Comparison of ENCODE assay signal across 12 cellular contexts in the genomic region with DNA sequence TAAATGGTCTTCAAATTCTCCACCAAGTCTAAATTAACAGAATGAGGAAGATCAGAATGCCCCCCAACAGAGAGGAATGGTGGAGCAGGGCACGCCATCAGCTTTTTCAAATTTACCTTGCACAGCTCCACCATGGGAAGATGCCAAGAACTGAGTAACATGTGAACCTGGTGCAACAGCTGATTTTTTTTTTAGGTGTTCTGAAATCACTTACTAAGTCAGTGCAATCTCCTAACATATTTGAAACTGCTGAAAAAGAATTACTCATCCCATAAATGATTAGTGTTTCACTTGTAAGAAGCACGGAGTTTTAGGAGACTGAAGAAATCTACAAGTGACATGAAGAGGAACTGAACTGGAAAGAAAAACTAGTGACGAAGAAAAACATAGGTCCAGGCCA. TPM values are rescaled to one million over a fixed set of nuclear protein-coding genes. Genes with fewer than 3 reads are reported as not detected.
DNase-seq lines count a peak whose midpoint lies in the region; ATAC-seq, FAIRE-seq and TF ChIP-seq lines count a peak whose summit lies in the region.
"Had no signal": no experiment of that assay in that cellular context is flagged by ENCODE, and none has a peak within 500 bp of the region (broad histone marks: within the 10 kb centered on the region; RNA-seq: fewer than 3 reads in every experiment).

No MANE protein-coding gene starts in this region.

- BruUV-seq in IMR-90 (replicated peaks; lab: Mats Ljungman, UMichigan) = no TSS peak

- no peak overlapping the region for H4K5ac ChIP-seq in IMR-90 (ENCODE audit: low read depth, low read length)

- CTCF ChIA-PET in CD4-positive, alpha-beta T cell (lab: Charles Lee) = interaction anchor here (1.0 kb wide), 1 partner anchor 105 kb away, joined by 3 read pairs; no protein-coding TSS in a partner anchor
- CTCF ChIA-PET in IMR-90 (lab: Yijun Ruan, JAX) = interaction anchor here (0.6 to 1.2 kb wide), 2 partner anchors 14 to 109 kb away, joined by 3 read pairs; no protein-coding TSS in a partner anchor
- CTCF ChIA-PET in naive thymus-derived CD4-positive, alpha-beta T cell (lab: Charles Lee) = no interaction called here

- no peak overlapping the region for H2AFZ ChIP-seq in IMR-90 (replicated peaks; ENCODE audit: low read length, poor library complexity)

- no peak overlapping the region for H3K18ac ChIP-seq in IMR-90 (ENCODE audit: low read depth, low read length)

- H3K4me1 ChIP-seq in IMR-90 (ENCODE audit: control insufficient read depth, insufficient read depth, low read length) = peaks cover 6% of the 10 kb centered on the region
- peaks cover 32 to 62% of the 10 kb centered on the region in 2 donors for H3K4me1 ChIP-seq in naive thymus-derived CD4-positive, alpha-beta T cell (ENCODE audit: control insufficient read depth in 2 of 2, insufficient read depth in 2 of 2, low read length in 2 of 2)

- H4K91ac ChIP-seq in IMR-90 (ENCODE audit: insufficient read depth, low read depth, low read length) = no peak overlapping the region

- peak overlapping the region; percentile 90 for H3K27ac Mint-ChIP-seq in CD4-positive, alpha-beta T cell
- peak overlapping the region in 8 of 9 donors; percentile 43 to 98 (median 72) for H3K27ac Mint-ChIP-seq in naive thymus-derived CD4-positive, alpha-beta T cell
- H3K27ac Mint-ChIP-seq in stimulated activated memory B cell treated with anti-CD40 and anti-IgM and Interleukin-4, amounts not matched to agents 10 μg/mL and 1 μg/mL and 100 μg/mL, for 72 hours = no peak overlapping the region

- peaks cover 38% of the 10 kb centered on the region for H4K20me1 ChIP-seq in IMR-90 (ENCODE audit: insufficient read depth, low read length)

- no peaks in the 10 kb centered on the region for H3K9me3 Mint-ChIP-seq in CD4-positive, alpha-beta T cell
- H3K9me3 Mint-ChIP-seq in naive thymus-derived CD4-positive, alpha-beta T cell = no peaks in the 10 kb centered on the region
- H3K9me3 Mint-ChIP-seq in stimulated activated memory B cell treated with anti-CD40 and anti-IgM and Interleukin-4, amounts not matched to agents 10 μg/mL and 1 μg/mL and 100 μg/mL, for 72 hours = no peaks in the 10 kb centered on the region

- in situ Hi-C loops in IMR-90 (cut with MboI; ENCODE audit: low sequenced_read_pairs) = no loop called here

- no peak overlapping the region for H3K14ac ChIP-seq in IMR-90 (replicated peaks; ENCODE audit: low read depth, low read length)

- no peaks in the 10 kb centered on the region for H3K36me3 ChIP-seq in IMR-90 (ENCODE audit: control insufficient read depth, insufficient read depth, low read length)
- peaks cover 1% of the 10 kb centered on the region for H3K36me3 ChIP-seq in bronchial epithelial cell (ENCODE audit: control insufficient read depth, insufficient read depth, low read length)
- no peaks in the 10 kb centered on the region for H3K36me3 ChIP-seq in naive thymus-derived CD4-positive, alpha-beta T cell (ENCODE audit: control insufficient read depth in 2 of 3, insufficient read depth in 3 of 3, low read length in 3 of 3)
- H3K36me3 ChIP-seq: neutrophil had no signal

- H3K9ac ChIP-seq in IMR-90 (ENCODE audit: low read depth, low read length) = no peak overlapping the region

- TF ChIP-seq POLR2A in IMR-90 (IDR thresholded peaks at IDR 0.05; ENCODE audit: low read depth, low read length) = no peak

- no peaks in the 10 kb centered on the region for H3K27me3 Mint-ChIP-seq in CD4-positive, alpha-beta T cell
- no peaks in the 10 kb centered on the region for H3K27me3 Mint-ChIP-seq in naive thymus-derived CD4-positive, alpha-beta T cell
- H3K27me3 Mint-ChIP-seq in stimulated activated memory B cell treated with anti-CD40 and anti-IgM and Interleukin-4, amounts not matched to agents 10 μg/mL and 1 μg/mL and 100 μg/mL, for 72 hours = no peaks in the 10 kb centered on the region

- no peak overlapping the region for H2BK15ac ChIP-seq in IMR-90 (ENCODE audit: low read depth, low read length)

- no CpG with 5 or more reads among the region's 3 CpGs for WGBS in IMR-90 (ENCODE audit: extremely low coverage in 2 of 2, insufficient read length in 1 of 2), 2 experiments

- peaks cover 31% of the 10 kb centered on the region for H3K36me3 Mint-ChIP-seq in CD4-positive, alpha-beta T cell (ENCODE audit: low read depth)
- H3K36me3 Mint-ChIP-seq in naive thymus-derived CD4-positive, alpha-beta T cell = peaks cover 0 to 19% (median 12%) of the 10 kb centered on the region in 5 donors
- peaks cover 13% of the 10 kb centered on the region for H3K36me3 Mint-ChIP-seq in stimulated activated memory B cell treated with anti-CD40 and anti-IgM and Interleukin-4, amounts not matched to agents 10 μg/mL and 1 μg/mL and 100 μg/mL, for 72 hours

- H3K4me3 ChIP-seq in IMR-90 (ENCODE audit: insufficient read depth, low read depth, low read length) = no peak overlapping the region
- H3K4me3 ChIP-seq in bronchial epithelial cell (ENCODE audit: low read depth, low read length) = no peak overlapping the region
- H3K4me3 ChIP-seq in naive thymus-derived CD4-positive, alpha-beta T cell (ENCODE audit: low read length) = no peak overlapping the region

- no peak for TF ChIP-seq CTCF in CD4-positive, alpha-beta T cell (IDR thresholded peaks at IDR 0.05)
- TF ChIP-seq CTCF in IMR-90 (conservative IDR thresholded peaks at IDR 0.05; ENCODE audit: low read depth, low read length) (no peak), bronchial epithelial cell (IDR thresholded peaks at IDR 0.05; ENCODE audit: insufficient read depth, low read length, severe bottlenecking) (no peak)

- H3K56ac ChIP-seq in IMR-90 (ENCODE audit: extremely low read depth, insufficient read depth, low read length) = no peak overlapping the region

- no peak overlapping the region for H3K27ac ChIP-seq in CD4-positive, alpha-beta T cell (ENCODE audit: low read depth, low read length)
- no peak overlapping the region for H3K27ac ChIP-seq in IMR-90 (ENCODE audit: insufficient read depth, low read length)
- H3K27ac ChIP-seq in naive thymus-derived CD4-positive, alpha-beta T cell (ENCODE audit: low read depth, low read length) = no peak overlapping the region
- H3K27ac ChIP-seq: neutrophil had no signal

- no peak overlapping the region for H2AK5ac ChIP-seq in IMR-90 (ENCODE audit: low read depth, low read length)

- H2BK5ac ChIP-seq in IMR-90 (ENCODE audit: low read depth, low read length, poor library complexity, severe bottlenecking) = no peak overlapping the region

- intact Hi-C loops in CD4-positive, alpha-beta T cell (cut with DNase I, micrococcal nuclease) = loop anchor here (5.0 kb wide), 4 partner anchors 32 to 182 kb away; a partner anchor contains a TSS
- intact Hi-C loops in IMR-90 (cut with micrococcal nuclease) = loop anchor here (10.0 kb wide), 2 partner anchors 140 to 210 kb away; a partner anchor contains a TSS
- intact Hi-C loops in naive thymus-derived CD4-positive, alpha-beta T cell (cut with micrococcal nuclease) = loop anchor here (5.0 to 10.0 kb wide), 7 partner anchors 32 to 1830 kb away; a partner anchor contains a TSS

- DNase-seq in CD4-positive, alpha-beta T cell = no peak
- DNase-seq in IMR-90 = peak; percentile 66
- DNase-seq in bronchial epithelial cell (ENCODE audit: low read depth) = peak; percentile 88
- DNase-seq in naive thymus-derived CD4-positive, alpha-beta T cell = no peak
- no peak for DNase-seq in NCI-H1092 treated with DMSO at 0.1 percent for 48 hours (lab: John Stamatoyannopoulos, UW)
- no peak for DNase-seq in iPS-NIHi11 (ENCODE audit: low spot score)
- no peak for DNase-seq in NCI-H1930 (lab: John Stamatoyannopoulos, UW)
- DNase-seq: activated gamma-delta T cell treated with Interleukin-2 at 50 U/mL for 16 hours, NCI-H187 had no signal

- H2BK20ac ChIP-seq in IMR-90 (ENCODE audit: low read depth, low read length) = no peak overlapping the region

- FAIRE-seq in bronchial epithelial cell (lab: Jason Lieb, UNC) = no peak
- FAIRE-seq: G401.6 had no signal

- dilution Hi-C loops in IMR-90 (cut with HindIII; ENCODE audit: low sequenced_read_pairs, unreplicated experiment) = no loop called here

- peaks cover 81% of the 10 kb centered on the region for H3K4me1 Mint-ChIP-seq in CD4-positive, alpha-beta T cell (ENCODE audit: low read depth)
- H3K4me1 Mint-ChIP-seq in naive thymus-derived CD4-positive, alpha-beta T cell = peaks cover 63 to 88% (median 85%) of the 10 kb centered on the region in 7 donors
- peaks cover 79% of the 10 kb centered on the region for H3K4me1 Mint-ChIP-seq in stimulated activated memory B cell treated with anti-CD40 and anti-IgM and Interleukin-4, amounts not matched to agents 10 μg/mL and 1 μg/mL and 100 μg/mL, for 72 hours

- H3K79me1 ChIP-seq in IMR-90 (ENCODE audit: low read depth in 1 of 2, low read length in 2 of 2) = peaks cover 4 to 45% of the 10 kb centered on the region in 2 experiments; a peak in 2 of 4 replicates

- H4K8ac ChIP-seq in IMR-90 (ENCODE audit: low read depth in 2 of 2, low read length in 2 of 2) = no peak overlapping the region

- H2BK120ac ChIP-seq in IMR-90 (ENCODE audit: low read depth, low read length) = no peak overlapping the region

- H3K27me3 ChIP-seq in CD4-positive, alpha-beta T cell (ENCODE audit: control insufficient read depth, insufficient read depth, low read length) = no peaks in the 10 kb centered on the region
- H3K27me3 ChIP-seq in IMR-90 (ENCODE audit: control insufficient read depth, insufficient read depth, low read length) = no peaks in the 10 kb centered on the region
- no peaks in the 10 kb centered on the region for H3K27me3 ChIP-seq in bronchial epithelial cell (ENCODE audit: control insufficient read depth, insufficient read depth, low read length)
- H3K27me3 ChIP-seq in naive thymus-derived CD4-positive, alpha-beta T cell (ENCODE audit: control insufficient read depth in 2 of 2, insufficient read depth in 2 of 2, low read length in 2 of 2) = no peaks in the 10 kb centered on the region
- H3K27me3 ChIP-seq: neutrophil had no signal

- POLR2A ChIA-PET in CD4-positive, alpha-beta T cell (lab: Charles Lee) = no interaction called here
- POLR2A ChIA-PET in IMR-90 (lab: Charles Lee; ENCODE audit: unreplicated experiment) = no interaction called here
- POLR2A ChIA-PET in naive thymus-derived CD4-positive, alpha-beta T cell (lab: Charles Lee) = interaction anchor here (1.1 to 1.3 kb wide), 2 partner anchors 17 to 18 kb away, joined by 3 to 7 read pairs; no protein-coding TSS in a partner anchor

- H3K9me3 ChIP-seq in CD4-positive, alpha-beta T cell (ENCODE audit: control insufficient read depth, low read length) = no peaks in the 10 kb centered on the region
- H3K9me3 ChIP-seq in IMR-90 (ENCODE audit: control insufficient read depth, insufficient read depth, low read length) = no peaks in the 10 kb centered on the region
- H3K9me3 ChIP-seq in naive thymus-derived CD4-positive, alpha-beta T cell (ENCODE audit: control insufficient read depth in 2 of 3, low read length in 3 of 3) = no peaks in the 10 kb centered on the region
- H3K9me3 ChIP-seq: neutrophil had no signal

- no peak overlapping the region for H2AK9ac ChIP-seq in IMR-90 (replicated peaks; ENCODE audit: low read depth, low read length, poor library complexity)

- peak overlapping the region; percentile 17 for H3K4me3 Mint-ChIP-seq in CD4-positive, alpha-beta T cell
- peak overlapping the region in 9 of 10 donors; percentile 43 to 70 (median 66) for H3K4me3 Mint-ChIP-seq in naive thymus-derived CD4-positive, alpha-beta T cell
- H3K4me3 Mint-ChIP-seq in stimulated activated memory B cell treated with anti-CD40 and anti-IgM and Interleukin-4, amounts not matched to agents 10 μg/mL and 1 μg/mL and 100 μg/mL, for 72 hours = no peak overlapping the region

- no peak for ATAC-seq in CD4-positive, alpha-beta T cell (ENCODE audit: poor library complexity)
- no peak for ATAC-seq in IMR-90 (ENCODE audit: low read depth)
- ATAC-seq in naive thymus-derived CD4-positive, alpha-beta T cell = no peak
- no peak for ATAC-seq in stimulated activated memory B cell treated with anti-CD40 and anti-IgM and Interleukin-4, amounts not matched to agents 10 μg/mL and 1 μg/mL and 100 μg/mL, for 72 hours

- peak overlapping the region; percentile 39; the same call in 1 of the 2 replicates for H3K4me2 ChIP-seq in IMR-90 (ENCODE audit: low read depth, low read length)

- no peak overlapping the region for H3K23ac ChIP-seq in IMR-90 (ENCODE audit: low read depth, low read length)

- H3K9me1 ChIP-seq in IMR-90 (ENCODE audit: insufficient read depth, low read length) = peaks cover 4% of the 10 kb centered on the region; the same call in 1 of the 2 replicates

- H3K4ac ChIP-seq in IMR-90 (ENCODE audit: low read depth, low read length) = no peak overlapping the region

- TF ChIP-seq RAD21 in IMR-90 (IDR thresholded peaks at IDR 0.05; ENCODE audit: low read length) = no peak

RNA-seq across cellular contexts. Expression of a gene that starts 5.1 kb away (rescaled TPM):
- 10 to 100 TPM; 22.6 to 24.4 TPM for total RNA-seq in CD4-positive, alpha-beta T cell
- total RNA-seq in IMR-90 (2012; rRNA removed) (51.7 and 57.9 TPM in 2 replicates), bronchial epithelial cell (34.2 and 37.1 TPM in 2 replicates)
- polyA plus RNA-seq in IMR-90 (2012; rRNA removed) = 21.0 and 24.8 TPM in 2 replicates
- 11.7 and 26.8 TPM in 2 replicates for polyA plus RNA-seq in IMR-90 (2012; cell fraction: cytosol; rRNA removed)
- polyA plus RNA-seq in IMR-90 (2012; cell fraction: nucleus; rRNA removed; ENCODE audit: low replicate concordance) = 4.9 and 24.1 TPM in 2 replicates
- 10 to 100 TPM; 25.5 to 76.7 (median 29.2) TPM for total RNA-seq in naive thymus-derived CD4-positive, alpha-beta T cell
- 10 to 100 TPM; 26.6 to 31.9 TPM for polyA plus RNA-seq in naive thymus-derived CD4-positive, alpha-beta T cell

RNA-seq across cellular contexts. Expression of a gene that starts 52.4 kb away (rescaled TPM):
- not detected for total RNA-seq in CD4-positive, alpha-beta T cell
- total RNA-seq in IMR-90 (2012; rRNA removed) (under 0.01 TPM in 1 of 2 replicates, not detected in the other), bronchial epithelial cell (under 0.01 TPM in 1 of 2 replicates, not detected in the other)
- 0.05 and 0.06 TPM in 2 replicates for polyA plus RNA-seq in IMR-90 (2012; rRNA removed)
- 0.01 and 0.03 TPM in 2 replicates for polyA plus RNA-seq in IMR-90 (2012; cell fraction: cytosol; rRNA removed)
- under 0.01 and 0.08 TPM in 2 replicates for polyA plus RNA-seq in IMR-90 (2012; cell fraction: nucleus; rRNA removed; ENCODE audit: low replicate concordance)
- not detected for total RNA-seq in naive thymus-derived CD4-positive, alpha-beta T cell
- polyA plus RNA-seq in naive thymus-derived CD4-positive, alpha-beta T cell = not detected

Comparison
In these comparisons a context has a peak if more than half of its experiments do, and no peak if none do; other contexts are left out.
1. DNase-seq: peak in IMR-90 (single experiment) and bronchial epithelial cell (single experiment); none in CD4-positive, alpha-beta T cell (0 of 10), naive thymus-derived CD4-positive, alpha-beta T cell (0 of 9), NCI-H1092 treated with DMSO at 0.1 percent for 48 hours (single experiment), iPS-NIHi11 (single experiment) and NCI-H1930 (0 of 2).